8 cellular contexts compared by ENCODE assay signal in genomic region chr22:36435516-36436415, GRCh38. TPM values are rescaled to one million over a fixed set of nuclear protein-coding genes. Genes with fewer than 3 reads are reported as not detected.
DNase-seq lines count a peak whose midpoint lies in the region; ATAC-seq and TF ChIP-seq lines count a peak whose summit lies in the region.
"Had no signal": no experiment of that assay in that cellular context is flagged by ENCODE, and none has a peak within 500 bp of the region (broad histone marks: within the 10 kb centered on the region; RNA-seq: fewer than 3 reads in every experiment).

No MANE protein-coding gene starts in this region.

- H3K4me1 ChIP-seq in HEK293 (ENCODE audit: control insufficient read depth, insufficient read depth, low read length) (peaks cover 13% of the 10 kb centered on the region), NT2/D1 (ENCODE audit: insufficient read depth, insufficient read length) (peaks cover 11% of the 10 kb centered on the region)

- H3K4me3 ChIP-seq in HEK293 (ENCODE audit: low read depth, low read length) (no peak overlapping the region), NT2/D1 (ENCODE audit: insufficient read length, low read depth) (no peak overlapping the region)
- H3K4me3 ChIP-seq: SJCRH30 had no signal

- no peaks in the 10 kb centered on the region for H3K9me3 ChIP-seq in HEK293 (ENCODE audit: control insufficient read depth, insufficient read depth, low read depth, low read length)
- H3K9me3 ChIP-seq in NT2/D1 (ENCODE audit: insufficient read depth, low read length), result no peaks in the 10 kb centered on the region
- H3K9me3 ChIP-seq: SJCRH30 had no signal

- H3K9ac ChIP-seq in NT2/D1 (ENCODE audit: insufficient read length, low read depth), result peak overlapping the region; percentile 28

- POLR2A ChIA-PET in HEK293 (lab: Yijun Ruan, JAX), result interaction anchor here (1.1 kb wide), 1 partner anchor 48 kb away, joined by 3 read pairs; the partner anchor contains the start of gene MYH9

- peaks cover 17 to 39% (median 36%) of the 10 kb centered on the region in 3 donors for H3K4me1 Mint-ChIP-seq in naive B cell

- no peak for TF ChIP-seq CTCF in HEK293 (tag by site-specific recombination; IDR thresholded peaks at IDR 0.05)

- H3K27ac Mint-ChIP-seq in naive B cell, result peak overlapping the region; percentile 86 to 97 (median 95)

- no peaks in the 10 kb centered on the region for H3K27me3 ChIP-seq in NT2/D1 (ENCODE audit: insufficient read depth, insufficient read length)
- H3K27me3 ChIP-seq: SJCRH30 had no signal

- H3K27ac ChIP-seq in HEK293 (ENCODE audit: extremely low read depth, low read depth, low read length), result no peak overlapping the region

- H3K9me3 Mint-ChIP-seq in naive B cell, result no peaks in the 10 kb centered on the region

- intact Hi-C loops in left ventricle myocardium superior (cut with micrococcal nuclease), result no loop called here

- no peaks in the 10 kb centered on the region for H3K36me3 ChIP-seq in HEK293 (ENCODE audit: control insufficient read depth in 2 of 2, insufficient read depth in 1 of 2, low read length in 2 of 2)
- H3K36me3 ChIP-seq in NT2/D1 (ENCODE audit: insufficient read depth, insufficient read length, low read length), result no peaks in the 10 kb centered on the region
- H3K36me3 ChIP-seq: SJCRH30 had no signal

- H3K4me3 Mint-ChIP-seq in naive B cell, result peak overlapping the region; percentile 7 to 84 (median 74)

- H3K27me3 Mint-ChIP-seq in naive B cell, result no peaks in the 10 kb centered on the region

- DNase-seq in NT2/D1 (ENCODE audit: low read depth, low spot score) (no peak), naive B cell (peak; percentile 52), Ammon's horn (ENCODE audit: low spot score) (no peak), left ventricle myocardium superior (no peak)
- peak; percentile 83 for DNase-seq in activated effector memory CD4-positive, alpha-beta T cell treated with anti-CD3 and anti-CD28 coated beads, Interleukin-2, amount 50 U/mL, for 16 hours

- CTCF ChIA-PET in HEK293 (lab: Yijun Ruan, JAX), result interaction anchor here (0.7 kb wide), 1 partner anchor 134 kb away, joined by 3 read pairs; no protein-coding TSS in a partner anchor

- no peaks in the 10 kb centered on the region for H3K36me3 Mint-ChIP-seq in naive B cell

- ATAC-seq in naive B cell (ENCODE audit: low read depth in 2 of 2) (peak; percentile 88 to 92), GM19328 (IDR thresholded peaks at IDR 0.05; ENCODE audit: unreplicated experiment) (no peak), left ventricle myocardium superior (no peak)

TF ChIP-seq in HEK293, 187 proteins besides CTCF, POLR2A, EP300 and RAD21:
- no peak for TF ChIP-seq ZBTB21 (tag by site-specific recombination; IDR thresholded peaks at IDR 0.05)
- no peak for TF ChIP-seq ZNF549 (tag by site-specific recombination; IDR thresholded peaks at IDR 0.05)
- peak; percentile 95; the same call in 1 of the 2 replicates for TF ChIP-seq ZNF768 (tag by site-specific recombination; IDR thresholded peaks at IDR 0.05)
- no peak for TF ChIP-seq GLI2 (tag by site-specific recombination; IDR thresholded peaks at IDR 0.05; ENCODE audit: borderline replicate concordance, low read depth)
- TF ChIP-seq ZNF366 (tag by site-specific recombination; conservative IDR thresholded peaks at IDR 0.05), result no peak
- TF ChIP-seq HOXC10 (CRISPR knock-in tag; IDR thresholded peaks at IDR 0.05), result no peak
- TF ChIP-seq TCF7L2 (IDR thresholded peaks at IDR 0.05; ENCODE audit: borderline replicate concordance, low read depth, low read length), result peak; percentile 64
- TF ChIP-seq ZNF221 (tag by site-specific recombination; IDR thresholded peaks at IDR 0.05; ENCODE audit: borderline replicate concordance), result no peak
- TF ChIP-seq ZSCAN5A (tag by site-specific recombination; IDR thresholded peaks at IDR 0.05), result no peak
- TF ChIP-seq, protein P1, sequence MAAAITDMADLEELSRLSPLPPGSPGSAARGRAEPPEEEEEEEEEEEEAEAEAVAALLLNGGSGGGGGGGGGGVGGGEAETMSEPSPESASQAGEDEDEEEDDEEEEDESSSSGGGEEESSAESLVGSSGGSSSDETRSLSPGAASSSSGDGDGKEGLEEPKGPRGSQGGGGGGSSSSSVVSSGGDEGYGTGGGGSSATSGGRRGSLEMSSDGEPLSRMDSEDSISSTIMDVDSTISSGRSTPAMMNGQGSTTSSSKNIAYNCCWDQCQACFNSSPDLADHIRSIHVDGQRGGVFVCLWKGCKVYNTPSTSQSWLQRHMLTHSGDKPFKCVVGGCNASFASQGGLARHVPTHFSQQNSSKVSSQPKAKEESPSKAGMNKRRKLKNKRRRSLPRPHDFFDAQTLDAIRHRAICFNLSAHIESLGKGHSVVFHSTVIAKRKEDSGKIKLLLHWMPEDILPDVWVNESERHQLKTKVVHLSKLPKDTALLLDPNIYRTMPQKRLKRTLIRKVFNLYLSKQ (tag by site-specific recombination; IDR thresholded peaks at IDR 0.05; ENCODE audit: borderline replicate concordance), result no peak
- TF ChIP-seq SCRT1 (tag by site-specific recombination; IDR thresholded peaks at IDR 0.05; ENCODE audit: borderline replicate concordance), result no peak
- TF ChIP-seq, protein P2, sequence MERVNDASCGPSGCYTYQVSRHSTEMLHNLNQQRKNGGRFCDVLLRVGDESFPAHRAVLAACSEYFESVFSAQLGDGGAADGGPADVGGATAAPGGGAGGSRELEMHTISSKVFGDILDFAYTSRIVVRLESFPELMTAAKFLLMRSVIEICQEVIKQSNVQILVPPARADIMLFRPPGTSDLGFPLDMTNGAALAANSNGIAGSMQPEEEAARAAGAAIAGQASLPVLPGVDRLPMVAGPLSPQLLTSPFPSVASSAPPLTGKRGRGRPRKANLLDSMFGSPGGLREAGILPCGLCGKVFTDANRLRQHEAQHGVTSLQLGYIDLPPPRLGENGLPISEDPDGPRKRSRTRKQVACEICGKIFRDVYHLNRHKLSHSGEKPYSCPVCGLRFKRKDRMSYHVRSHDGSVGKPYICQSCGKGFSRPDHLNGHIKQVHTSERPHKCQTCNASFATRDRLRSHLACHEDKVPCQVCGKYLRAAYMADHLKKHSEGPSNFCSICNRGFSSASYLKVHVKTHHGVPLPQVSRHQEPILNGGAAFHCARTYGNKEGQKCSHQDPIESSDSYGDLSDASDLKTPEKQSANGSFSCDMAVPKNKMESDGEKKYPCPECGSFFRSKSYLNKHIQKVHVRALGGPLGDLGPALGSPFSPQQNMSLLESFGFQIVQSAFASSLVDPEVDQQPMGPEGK (tag by site-specific recombination; IDR thresholded peaks at IDR 0.05), result 0 out of 2 replicates have a peak, but pooled peaks have one; percentile 11
- TF ChIP-seq ZBTB8A (tag by site-specific recombination; IDR thresholded peaks at IDR 0.05), result no peak
- no peak for TF ChIP-seq ZSCAN18 (tag by site-specific recombination; IDR thresholded peaks at IDR 0.05)

RNA-seq across cellular contexts. Expression of gene TXN2, which starts 45.7 kb away (rescaled TPM):
- polyA plus RNA-seq in naive B cell (ENCODE audit: low read depth in 6 of 6), result 100 to 1,000 TPM in 5 of 6 donors, 10 to 100 TPM in 1; 97.1 to 130 (median 108) TPM
- total RNA-seq in left ventricle myocardium superior, result 131 TPM

RNA-seq across cellular contexts. Expression of gene MYH9, which starts 48.0 kb away (rescaled TPM):
- polyA plus RNA-seq in naive B cell (ENCODE audit: low read depth in 6 of 6), result 100 to 1,000 TPM in 1 of 6 donors, 10 to 100 TPM in 5; 17.3 to 255 (median 64.5) TPM
- total RNA-seq in left ventricle myocardium superior, result 161 TPM

Comparison
In these comparisons a context has a peak if more than half of its experiments do, and no peak if none do; other contexts are left out.
1. DNase-seq: peak in activated effector memory CD4-positive, alpha-beta T cell treated with anti-CD3 and anti-CD28 coated beads, Interleukin-2, amount 50 U/mL, for 16 hours (single experiment) and naive B cell (single experiment); none in NT2/D1 (single experiment), Ammon's horn (single experiment) and left ventricle myocardium superior (single experiment).
2. ATAC-seq: peak in naive B cell (2 of 2); none in GM19328 (single experiment) and left ventricle myocardium superior (single experiment).